20 cellular contexts compared by ENCODE assay signal in the genomic region with DNA sequence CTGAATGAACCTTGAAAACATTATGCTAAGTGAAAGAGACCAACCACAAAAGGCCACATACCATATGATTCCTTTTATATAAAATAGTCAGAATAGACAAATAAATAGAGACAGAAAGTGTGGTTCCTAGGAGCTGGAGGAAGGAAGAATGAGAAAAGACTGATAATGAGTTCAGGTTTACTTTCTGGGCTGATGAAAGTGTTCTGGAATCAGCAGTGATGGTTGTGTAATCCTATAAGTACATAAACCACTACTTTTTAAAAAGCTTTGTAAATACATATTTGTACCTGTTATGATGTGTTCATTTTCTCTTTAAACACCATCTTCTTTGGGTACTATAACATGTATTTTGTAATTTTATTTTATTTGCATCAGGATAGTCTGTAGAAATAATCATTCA. TPM values are rescaled to one million over a fixed set of nuclear protein-coding genes. Genes with fewer than 3 reads are reported as not detected.
DNase-seq lines count a peak whose midpoint lies in the region; ATAC-seq, FAIRE-seq and TF ChIP-seq lines count a peak whose summit lies in the region.
"Had no signal": no experiment of that assay in that cellular context is flagged by ENCODE, and none has a peak within 500 bp of the region (broad histone marks: within the 10 kb centered on the region; RNA-seq: fewer than 3 reads in every experiment).

No MANE protein-coding gene starts in this region.

- peak; percentile 73 for FAIRE-seq in GM19239 (lab: Jason Lieb, UNC)
- FAIRE-seq in small intestine (lab: Jason Lieb, UNC), result peak; percentile 55
- FAIRE-seq: D721Med, GM12892 had no signal

- no peaks in the 10 kb centered on the region for H3K27me3 Mint-ChIP-seq in effector memory CD8-positive, alpha-beta T cell

- CTCF ChIA-PET in PC-9 (lab: Charles Lee), result no interaction called here

- H3K4me1 Mint-ChIP-seq in effector memory CD8-positive, alpha-beta T cell (ENCODE audit: low read depth in 2 of 2), result no peaks in the 10 kb centered on the region

- H2AFZ ChIP-seq in PC-9, result no peak overlapping the region

- H3K4me3 ChIP-seq in PC-9 (no peak overlapping the region), small intestine (ENCODE audit: low read depth in 1 of 2, low read length in 2 of 2) (no peak overlapping the region)
- H3K4me3 ChIP-seq: HAP-1 had no signal

- POLR2A ChIA-PET in PC-9 (lab: Charles Lee; ENCODE audit: unreplicated experiment), result no interaction called here

- no peaks in the 10 kb centered on the region for H3K36me3 Mint-ChIP-seq in effector memory CD8-positive, alpha-beta T cell (ENCODE audit: insufficient read depth)
- H3K36me3 Mint-ChIP-seq: CD8-positive, alpha-beta T cell had no signal

- H3K9me3 Mint-ChIP-seq in effector memory CD8-positive, alpha-beta T cell, result no peaks in the 10 kb centered on the region
- H3K9me3 Mint-ChIP-seq: CD8-positive, alpha-beta T cell had no signal

- peak overlapping the region; percentile 28; the same call in 1 of the 2 replicates for H3K27ac ChIP-seq in PC-9
- peak overlapping the region; percentile 27 for H3K27ac ChIP-seq in epithelial cell of prostate
- H3K27ac ChIP-seq in small intestine (ENCODE audit: low read depth in 1 of 2, low read length in 1 of 2), result no peak overlapping the region
- H3K27ac ChIP-seq: C4-2B had no signal

- DNase-seq in GM19239 (ENCODE audit: insufficient read length, low spot score) (no peak), PC-9 (no peak), epithelial cell of prostate (ENCODE audit: low read depth, low spot score) (no peak), small intestine (no peak), NCI-H146 (lab: John Stamatoyannopoulos, UW) (no peak), NCI-H1930 (lab: John Stamatoyannopoulos, UW) (no peak)
- no peak for DNase-seq in effector memory CD8-positive, alpha-beta T cell
- DNase-seq: BE2C; CD8-positive, alpha-beta T cell; COR-L47; DMS153; DMS79 treated with DMSO at 0.1 percent for 48 hours; GDM1 had no signal

- TF ChIP-seq CTCF in PC-9 (conservative IDR thresholded peaks at IDR 0.05), result no peak

- no peaks in the 10 kb centered on the region for H4K20me1 ChIP-seq in PC-9 (ENCODE audit: insufficient read depth)

- peaks cover 18% of the 10 kb centered on the region for H3F3A ChIP-seq in PC-9 (ENCODE audit: insufficient read depth, low read depth)

- H3K9me2 ChIP-seq in PC-9 (ENCODE audit: insufficient read depth), result no peaks in the 10 kb centered on the region

- H3K4me2 ChIP-seq in PC-9, result no peak overlapping the region

- no TSS peak for BruUV-seq in PC-9 (replicated peaks; lab: Mats Ljungman, UMichigan)

- H3K27me3 ChIP-seq in PC-9 (ENCODE audit: insufficient read depth, low read depth) (no peaks in the 10 kb centered on the region), small intestine (ENCODE audit: control insufficient read depth in 2 of 2, insufficient read depth in 2 of 2, low read length in 2 of 2) (no peaks in the 10 kb centered on the region)
- H3K27me3 ChIP-seq: BE2C had no signal

- no peak for ATAC-seq in effector memory CD8-positive, alpha-beta T cell (replicated peaks)
- ATAC-seq: CD8-positive, alpha-beta T cell had no signal

- no peaks in the 10 kb centered on the region for H3K9me3 ChIP-seq in PC-9 (ENCODE audit: insufficient read depth, low read depth)
- H3K9me3 ChIP-seq in small intestine (ENCODE audit: control insufficient read depth, low read depth), result no peaks in the 10 kb centered on the region
- H3K9me3 ChIP-seq: BE2C, HAP-1 had no signal

- H3K79me2 ChIP-seq in PC-9 (ENCODE audit: low read depth), result peaks cover 25% of the 10 kb centered on the region

- peaks cover 52% of the 10 kb centered on the region for H3K4me1 ChIP-seq in PC-9 (replicated peaks; ENCODE audit: insufficient read depth)
- H3K4me1 ChIP-seq in small intestine (ENCODE audit: control insufficient read depth in 2 of 2, insufficient read depth in 1 of 2, low read depth in 1 of 2, low read length in 1 of 2), result no peaks in the 10 kb centered on the region
- H3K4me1 ChIP-seq: HAP-1 had no signal

- H3K4me3 Mint-ChIP-seq in effector memory CD8-positive, alpha-beta T cell, result no peak overlapping the region
- H3K4me3 Mint-ChIP-seq: CD8-positive, alpha-beta T cell had no signal

- peaks cover 31% of the 10 kb centered on the region for H3K36me3 ChIP-seq in PC-9 (ENCODE audit: low read depth)
- H3K36me3 ChIP-seq in small intestine (ENCODE audit: control insufficient read depth in 2 of 2, insufficient read depth in 2 of 2, low read length in 2 of 2), result no peaks in the 10 kb centered on the region
- H3K36me3 ChIP-seq: BE2C had no signal

- H3K27ac Mint-ChIP-seq in effector memory CD8-positive, alpha-beta T cell, result no peak overlapping the region
- H3K27ac Mint-ChIP-seq: CD8-positive, alpha-beta T cell had no signal

- intact Hi-C loops in PC-9 (cut with micrococcal nuclease; ENCODE audit: unreplicated experiment), result no loop called here

RNA-seq across cellular contexts. Expression of gene PIR, which starts 20.6 kb away (rescaled TPM):
- total RNA-seq in PC-9 (2021), result 177 and 197 TPM in 2 replicates
- polyA plus RNA-seq in small intestine, result 10 to 100 TPM in 2 of 3 donors, 1 to 10 TPM in 1; 9.7 to 13.4 (median 12.8) TPM
- total RNA-seq: CD8-positive, alpha-beta T cell had no signal

RNA-seq across cellular contexts. Expression of gene BMX, which starts 28.1 kb away (rescaled TPM):
- total RNA-seq in PC-9 (2021), result not detected in 2 replicates
- polyA plus RNA-seq in small intestine, result 1 to 10 TPM; 4.6 to 8.6 (median 6.5) TPM
- total RNA-seq: CD8-positive, alpha-beta T cell; H1; HT-29 had no signal
- polyA plus RNA-seq: AG04450, H1 had no signal

Comparison
In these comparisons a context has a peak if more than half of its experiments do, and no peak if none do; other contexts are left out.
1. H3K27ac ChIP-seq: peak in PC-9 (single experiment) and epithelial cell of prostate (single experiment); none in small intestine (0 of 2).